Comparison of ENCODE assay signal across 23 cellular contexts in the genomic region with DNA sequence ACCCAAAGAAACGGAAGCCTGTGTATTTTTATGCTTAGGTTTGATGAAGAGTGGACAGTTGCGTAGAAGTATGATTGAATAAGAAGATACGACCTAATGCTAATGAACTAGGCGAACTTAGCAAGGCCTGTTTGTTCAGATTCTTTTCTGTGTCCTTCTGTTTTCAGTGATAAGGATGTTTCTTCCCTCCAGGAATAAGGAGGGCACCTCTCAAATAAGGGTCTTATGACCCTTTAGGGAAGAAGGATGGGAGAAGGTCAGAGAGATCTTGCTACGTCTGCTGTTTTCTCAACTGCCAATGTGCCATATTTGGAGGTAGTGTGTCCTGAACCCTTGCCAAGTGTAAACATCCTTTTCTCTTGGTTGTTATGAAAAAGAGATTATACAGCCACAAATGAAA.
"Had no signal": no experiment of that assay in that cellular context is flagged by ENCODE, and none has a peak within 500 bp of the region (broad histone marks: within the 10 kb centered on the region; RNA-seq: fewer than 3 reads in every experiment).

No MANE protein-coding gene starts in this region.

- H3K9me3 Mint-ChIP-seq: dendritic cell treated with granulocyte-macrophage colony-stimulating factor and Interleukin-4, amounts not matched to agents 40 ng/mL and 50 ng/mL, for 4 days; nephron; neural progenitor cell; stimulated activated effector memory CD8-positive, alpha-beta T cell treated with anti-CD3 and anti-CD28 coated beads, Interleukin-12 subunit alpha, Interleukin-12 subunit beta, amount 100 ng/mL, for 72 hours had no signal

- H3K4me1 ChIP-seq: colonic mucosa, gastrocnemius medialis, thyroid gland, vagina had no signal

- H3K36me3 ChIP-seq: colonic mucosa, gastrocnemius medialis, neural progenitor cell, vagina had no signal

- ATAC-seq: esophagus mucosa, gastrocnemius medialis, left lobe of liver, sciatic nerve had no signal

- H3K27me3 ChIP-seq: colonic mucosa, gastrocnemius medialis, neural progenitor cell, stomach, thyroid gland, vagina had no signal

- H3K27me3 Mint-ChIP-seq: dendritic cell treated with granulocyte-macrophage colony-stimulating factor and Interleukin-4, amounts not matched to agents 40 ng/mL and 50 ng/mL, for 4 days; progenitor cell of endocrine pancreas had no signal

- H3K9me3 ChIP-seq: colonic mucosa, gastrocnemius medialis, stomach, thyroid gland, vagina had no signal

- H3K27ac Mint-ChIP-seq: dendritic cell treated with granulocyte-macrophage colony-stimulating factor and Interleukin-4, amounts not matched to agents 40 ng/mL and 50 ng/mL, for 4 days; endodermal cell; nephron; neural progenitor cell; progenitor cell of endocrine pancreas had no signal

- H3K4me3 ChIP-seq: colonic mucosa, gastrocnemius medialis, neural progenitor cell, stomach, thyroid gland, vagina had no signal

- H3K4me1 Mint-ChIP-seq: nephron had no signal

- DNase-seq: colonic mucosa; effector CD8-positive, alpha-beta T cell; endodermal cell; foreskin fibroblast; gastrocnemius medialis; head of caudate nucleus; stimulated activated CD4-positive, alpha-beta T cell treated with anti-CD3 and anti-CD28 coated beads, Interleukin-2, amount 100 ng/mL, for 24 hours; stimulated activated CD4-positive, alpha-beta T cell treated with anti-CD3 and anti-CD28 coated beads, Interleukin-4, amount 100 ng/mL, for 24 hours; stimulated activated naive CD4-positive, alpha-beta T cell treated with Interleukin-2 at 50 U/mL for 16 hours; stomach; thyroid gland; trophoblast cell had no signal

- H3K27ac ChIP-seq: colonic mucosa, epithelial cell of prostate, gastrocnemius medialis, neural progenitor cell, parathyroid adenoma, stomach, thyroid gland, vagina had no signal

- H3K4me3 Mint-ChIP-seq: dendritic cell treated with granulocyte-macrophage colony-stimulating factor and Interleukin-4, amounts not matched to agents 40 ng/mL and 50 ng/mL, for 4 days; endodermal cell; nephron; neural progenitor cell; stimulated activated effector memory CD8-positive, alpha-beta T cell treated with anti-CD3 and anti-CD28 coated beads, Interleukin-12 subunit alpha, Interleukin-12 subunit beta, amount 100 ng/mL, for 72 hours had no signal
